In genomic region chr19:49107625-49108459, GRCh38 we compare ENCODE assay signal across 16 cellular contexts. TPM values are rescaled to one million over a fixed set of nuclear protein-coding genes. Genes with fewer than 3 reads are reported as not detected.
DNase-seq lines count a peak whose midpoint lies in the region; ATAC-seq and TF ChIP-seq lines count a peak whose summit lies in the region.
"Had no signal": no experiment of that assay in that cellular context is flagged by ENCODE, and none has a peak within 500 bp of the region (broad histone marks: within the 10 kb centered on the region; RNA-seq: fewer than 3 reads in every experiment).

No MANE protein-coding gene starts in this region.

- no peak overlapping the region for H4K91ac ChIP-seq in IMR-90 (ENCODE audit: insufficient read depth, low read depth, low read length)

- no peak for ATAC-seq in IMR-90 (ENCODE audit: low read depth)
- no peak for ATAC-seq in stimulated activated naive B cell treated with anti-CD40 and anti-IgM and Interleukin-4, amounts not matched to agents 10 μg/mL and 1 μg/mL and 100 μg/mL, for 72 hours (replicated peaks)

- H3K36me3 ChIP-seq in cardiac muscle cell (peaks cover 35% of the 10 kb centered on the region), left ventricle myocardium inferior (peaks cover 63% of the 10 kb centered on the region), IMR-90 (ENCODE audit: control insufficient read depth, insufficient read depth, low read length) (peaks cover 61% of the 10 kb centered on the region), mammary epithelial cell (ENCODE audit: insufficient read depth, low read length) (peaks cover 17% of the 10 kb centered on the region)

- no peak overlapping the region for H2AK5ac ChIP-seq in IMR-90 (ENCODE audit: low read depth, low read length)

- H3K14ac ChIP-seq in IMR-90 (replicated peaks; ENCODE audit: low read depth, low read length): no peak overlapping the region

- no peak overlapping the region for H3K23ac ChIP-seq in IMR-90 (ENCODE audit: low read depth, low read length)

- no peak overlapping the region for H2AK9ac ChIP-seq in IMR-90 (replicated peaks; ENCODE audit: low read depth, low read length, poor library complexity)

- H2BK15ac ChIP-seq in IMR-90 (ENCODE audit: low read depth, low read length): no peak overlapping the region

- H3K4me3 ChIP-seq in cardiac muscle cell: no peak overlapping the region
- no peak overlapping the region for H3K4me3 ChIP-seq in left ventricle myocardium inferior
- H3K4me3 ChIP-seq in IMR-90 (ENCODE audit: insufficient read depth, low read depth, low read length): no peak overlapping the region
- no peak overlapping the region for H3K4me3 ChIP-seq in mammary epithelial cell (replicated peaks in 1 of 3; ENCODE audit: insufficient read depth in 1 of 3, low read depth in 2 of 3, low read length in 3 of 3)

- H3K27ac ChIP-seq in cardiac muscle cell: peak overlapping the region; percentile 83
- no peak overlapping the region for H3K27ac ChIP-seq in left ventricle myocardium inferior (replicated peaks)
- no peak overlapping the region for H3K27ac ChIP-seq in IMR-90 (ENCODE audit: insufficient read depth, low read length)
- H3K27ac ChIP-seq in mammary epithelial cell (ENCODE audit: insufficient read depth, low read depth, low read length): no peak overlapping the region

- H3K18ac ChIP-seq in IMR-90 (ENCODE audit: low read depth, low read length): no peak overlapping the region

- in situ Hi-C loops in IMR-90 (cut with MboI; ENCODE audit: low sequenced_read_pairs) (no loop called here), mammary epithelial cell (cut with MboI; ENCODE audit: low sequenced_read_pairs in 2 of 2) (no loop called here)

- peaks cover 38% of the 10 kb centered on the region for H4K20me1 ChIP-seq in IMR-90 (ENCODE audit: insufficient read depth, low read length)
- peaks cover 3% of the 10 kb centered on the region for H4K20me1 ChIP-seq in mammary epithelial cell (ENCODE audit: insufficient read depth, low read length)

- no peak overlapping the region for H4K8ac ChIP-seq in IMR-90 (ENCODE audit: low read depth in 2 of 2, low read length in 2 of 2)

- H3K9ac ChIP-seq in IMR-90 (ENCODE audit: low read depth, low read length): no peak overlapping the region
- no peak overlapping the region for H3K9ac ChIP-seq in mammary epithelial cell (ENCODE audit: insufficient read depth, low read length)

- H2BK5ac ChIP-seq in IMR-90 (ENCODE audit: low read depth, low read length, poor library complexity, severe bottlenecking): no peak overlapping the region

- H3K4ac ChIP-seq in IMR-90 (ENCODE audit: low read depth, low read length): no peak overlapping the region

- H2BK120ac ChIP-seq in IMR-90 (ENCODE audit: low read depth, low read length): no peak overlapping the region

- no peak for TF ChIP-seq POLR2A in IMR-90 (IDR thresholded peaks at IDR 0.05; ENCODE audit: low read depth, low read length)

- TSS peak; percentile 54 for BruUV-seq in IMR-90 (replicated peaks; lab: Mats Ljungman, UMichigan)
- TSS peak; percentile 51 for BruUV-seq in mammary epithelial cell (replicated peaks; lab: Mats Ljungman, UMichigan)

- no peak overlapping the region for H2BK20ac ChIP-seq in IMR-90 (ENCODE audit: low read depth, low read length)

- H3K9me3 ChIP-seq in cardiac muscle cell (ENCODE audit: low read depth) (no peaks in the 10 kb centered on the region), left ventricle myocardium inferior (replicated peaks) (no peaks in the 10 kb centered on the region), IMR-90 (ENCODE audit: control insufficient read depth, insufficient read depth, low read length) (no peaks in the 10 kb centered on the region), mammary epithelial cell (replicated peaks; ENCODE audit: insufficient read depth, low read length) (no peaks in the 10 kb centered on the region)

- H3K4me2 ChIP-seq in IMR-90 (ENCODE audit: low read depth, low read length) (no peak overlapping the region), mammary epithelial cell (ENCODE audit: insufficient read depth, low read depth, low read length) (no peak overlapping the region)

- no peak overlapping the region for H3K4me3 Mint-ChIP-seq in stimulated activated naive B cell treated with anti-CD40 and anti-IgM and Interleukin-4, amounts not matched to agents 10 μg/mL and 1 μg/mL and 100 μg/mL, for 72 hours
- no peak overlapping the region for H3K4me3 Mint-ChIP-seq in osteocyte (ENCODE audit: unreplicated experiment)
- H3K4me3 Mint-ChIP-seq: CD4-positive, alpha-beta T cell; HFFc6 had no signal

- H2AFZ ChIP-seq in IMR-90 (replicated peaks; ENCODE audit: low read length, poor library complexity) (no peak overlapping the region), mammary epithelial cell (ENCODE audit: low read depth, low read length) (no peak overlapping the region)

- no peak overlapping the region for H4K5ac ChIP-seq in IMR-90 (ENCODE audit: low read depth, low read length)

- H3K56ac ChIP-seq in IMR-90 (ENCODE audit: extremely low read depth, insufficient read depth, low read length): no peak overlapping the region

- H3K27me3 Mint-ChIP-seq in stimulated activated naive B cell treated with anti-CD40 and anti-IgM and Interleukin-4, amounts not matched to agents 10 μg/mL and 1 μg/mL and 100 μg/mL, for 72 hours: no peaks in the 10 kb centered on the region
- no peaks in the 10 kb centered on the region for H3K27me3 Mint-ChIP-seq in osteocyte (ENCODE audit: unreplicated experiment)
- H3K27me3 Mint-ChIP-seq: CD4-positive, alpha-beta T cell had no signal

- POLR2A ChIA-PET in IMR-90 (lab: Charles Lee; ENCODE audit: unreplicated experiment): no interaction called here

- peaks cover 36% of the 10 kb centered on the region for H3K4me1 ChIP-seq in cardiac muscle cell (ENCODE audit: low read depth)
- H3K4me1 ChIP-seq in left ventricle myocardium inferior: peaks cover 19% of the 10 kb centered on the region
- H3K4me1 ChIP-seq in IMR-90 (ENCODE audit: control insufficient read depth, insufficient read depth, low read length): no peaks in the 10 kb centered on the region
- H3K4me1 ChIP-seq in mammary epithelial cell (ENCODE audit: insufficient read depth, low read length): no peaks in the 10 kb centered on the region

- TF ChIP-seq RAD21 in IMR-90 (IDR thresholded peaks at IDR 0.05; ENCODE audit: low read length): no peak

- peaks cover 44 to 50% of the 10 kb centered on the region in 2 donors for H3K36me3 Mint-ChIP-seq in stimulated activated naive B cell treated with anti-CD40 and anti-IgM and Interleukin-4, amounts not matched to agents 10 μg/mL and 1 μg/mL and 100 μg/mL, for 72 hours
- peaks cover 32% of the 10 kb centered on the region for H3K36me3 Mint-ChIP-seq in osteocyte (ENCODE audit: unreplicated experiment)

- DNase-seq in cardiac muscle cell (ENCODE audit: low read depth in 1 of 2, low spot score in 1 of 2): no peak
- no peak for DNase-seq in left ventricle myocardium inferior
- DNase-seq in IMR-90: no peak
- no peak for DNase-seq in mammary epithelial cell
- DNase-seq in stimulated activated naive B cell treated with anti-CD40 and anti-IgM and Interleukin-4, amounts not matched to agents 10 μg/mL and 1 μg/mL and 100 μg/mL, for 72 hours: no peak
- no peak for DNase-seq in NCI-H2196 treated with DMSO at 0.1 percent for 48 hours (lab: John Stamatoyannopoulos, UW; ENCODE audit: unreplicated experiment)
- no peak for DNase-seq in osteocyte (ENCODE audit: extremely low spot score, unreplicated experiment)
- DNase-seq: CD4-positive, alpha-beta T cell; DMS79 treated with DMSO at 0.1 percent for 48 hours; GDM1; GOT3; HFFc6; NCI-H1436 treated with DMSO at 0.1 percent for 48 hours; NCI-H2081; NCI-H2227 treated with DMSO at 0.1 percent for 48 hours; NCI-H526 had no signal

- H3K9me1 ChIP-seq in IMR-90 (ENCODE audit: insufficient read depth, low read length): peaks cover 5% of the 10 kb centered on the region; the same call in 1 of the 2 replicates

- 97% methylated on average over 48 of the region's 93 CpGs; no CpG with 5 or more reads in 1 of the 2 experiments for WGBS in IMR-90 (ENCODE audit: extremely low coverage in 2 of 2, insufficient read length in 1 of 2), 2 experiments
- WGBS in mammary epithelial cell (ENCODE audit: low coverage, missing lambda C conversion rate): 100% methylated on average over 4 of the region's 93 CpGs

- H3K9me3 Mint-ChIP-seq in stimulated activated naive B cell treated with anti-CD40 and anti-IgM and Interleukin-4, amounts not matched to agents 10 μg/mL and 1 μg/mL and 100 μg/mL, for 72 hours: no peaks in the 10 kb centered on the region
- no peaks in the 10 kb centered on the region for H3K9me3 Mint-ChIP-seq in osteocyte (ENCODE audit: unreplicated experiment)
- H3K9me3 Mint-ChIP-seq: CD4-positive, alpha-beta T cell; HFFc6 had no signal

- CTCF ChIA-PET in IMR-90 (lab: Yijun Ruan, JAX) (no interaction called here), mammary epithelial cell (lab: Charles Lee; ENCODE audit: low non-redundant PET) (no interaction called here)

- no peaks in the 10 kb centered on the region for H3K27me3 ChIP-seq in cardiac muscle cell
- no peaks in the 10 kb centered on the region for H3K27me3 ChIP-seq in left ventricle myocardium inferior (ENCODE audit: low read depth)
- H3K27me3 ChIP-seq in IMR-90 (ENCODE audit: control insufficient read depth, insufficient read depth, low read length): no peaks in the 10 kb centered on the region
- no peaks in the 10 kb centered on the region for H3K27me3 ChIP-seq in mammary epithelial cell (ENCODE audit: insufficient read depth, low read length)

- TF ChIP-seq CTCF in cardiac muscle cell (IDR thresholded peaks at IDR 0.05; ENCODE audit: low read depth, low read length) (no peak), left ventricle myocardium inferior (IDR thresholded peaks at IDR 0.05; ENCODE audit: borderline replicate concordance) (no peak), IMR-90 (conservative IDR thresholded peaks at IDR 0.05; ENCODE audit: low read depth, low read length) (no peak), mammary epithelial cell (conservative IDR thresholded peaks at IDR 0.05 in 1 of 2, IDR thresholded peaks at IDR 0.05 in 1 of 2; ENCODE audit: extremely low read depth in 1 of 2, insufficient read depth in 1 of 2, low read depth in 1 of 2, low read length in 2 of 2) (no peak), osteocyte (IDR thresholded peaks at IDR 0.05) (no peak)

- peaks cover 8 to 49% of the 10 kb centered on the region in 2 experiments; a peak in 3 of 4 replicates for H3K79me1 ChIP-seq in IMR-90 (ENCODE audit: low read depth in 1 of 2, low read length in 2 of 2)

- H3K27ac Mint-ChIP-seq in stimulated activated naive B cell treated with anti-CD40 and anti-IgM and Interleukin-4, amounts not matched to agents 10 μg/mL and 1 μg/mL and 100 μg/mL, for 72 hours: peak overlapping the region; percentile 53
- H3K27ac Mint-ChIP-seq in osteocyte (ENCODE audit: unreplicated experiment): no peak overlapping the region

- dilution Hi-C loops in IMR-90 (cut with HindIII; ENCODE audit: low sequenced_read_pairs, unreplicated experiment) (no loop called here), mammary epithelial cell (cut with HindIII; ENCODE audit: low sequenced_read_pairs) (no loop called here)

- intact Hi-C loops in left ventricle myocardium inferior (cut with micrococcal nuclease): no loop called here
- intact Hi-C loops in IMR-90 (cut with micrococcal nuclease): no loop called here
- intact Hi-C loops in mammary epithelial cell (cut with micrococcal nuclease): no loop called here

- H3K79me2 ChIP-seq in mammary epithelial cell (ENCODE audit: insufficient read depth, low read length): peaks cover 22% of the 10 kb centered on the region

- peaks cover 19 to 25% of the 10 kb centered on the region in 2 donors for H3K4me1 Mint-ChIP-seq in stimulated activated naive B cell treated with anti-CD40 and anti-IgM and Interleukin-4, amounts not matched to agents 10 μg/mL and 1 μg/mL and 100 μg/mL, for 72 hours
- peaks cover 3% of the 10 kb centered on the region for H3K4me1 Mint-ChIP-seq in osteocyte (ENCODE audit: unreplicated experiment)

RNA-seq across cellular contexts. Expression of gene LIN7B, which starts 6.3 kb away (rescaled TPM):
- total RNA-seq in cardiac muscle cell (20.0 and 24.5 TPM in 2 replicates), left ventricle myocardium inferior (23.4 TPM), IMR-90 (2012; rRNA removed) (2.8 and 3.8 TPM in 2 replicates), mammary epithelial cell (1 to 10 TPM; 3.6 to 3.8 TPM), osteocyte (7.9 and 9.9 TPM in 2 replicates)
- polyA plus RNA-seq in cardiac muscle cell (34.6 and 37.8 TPM in 2 replicates), IMR-90 (2012; rRNA removed) (8.0 and 9.9 TPM in 2 replicates), mammary epithelial cell (1.5 TPM)
- polyA plus RNA-seq in IMR-90 (2012; cell fraction: cytosol; rRNA removed): 13.4 and 19.1 TPM in 2 replicates
- 14.2 and 30.4 TPM in 2 replicates for polyA plus RNA-seq in IMR-90 (2012; cell fraction: nucleus; rRNA removed; ENCODE audit: low replicate concordance)
- polyA minus RNA-seq in mammary epithelial cell: not detected

RNA-seq across cellular contexts. Expression of gene C19orf73, which starts 11.1 kb away (rescaled TPM):
- total RNA-seq in cardiac muscle cell (2.1 and 12.5 TPM in 2 replicates), left ventricle myocardium inferior (1.6 TPM), IMR-90 (2012; rRNA removed) (0.28 TPM in 1 of 2 replicates, not detected in the other), mammary epithelial cell (1 to 10 TPM in 1 of 2 donors, under 1 TPM in 1; 0.67 to 2.0 TPM), osteocyte (1.8 and 3.4 TPM in 2 replicates)
- polyA plus RNA-seq in cardiac muscle cell (3.7 and 9.6 TPM in 2 replicates), IMR-90 (2012; rRNA removed) (1.2 and 2.0 TPM in 2 replicates), mammary epithelial cell (0.84 TPM)
- 2.3 TPM in 2 replicates for polyA plus RNA-seq in IMR-90 (2012; cell fraction: cytosol; rRNA removed)
- 0.85 and 0.98 TPM in 2 replicates for polyA plus RNA-seq in IMR-90 (2012; cell fraction: nucleus; rRNA removed; ENCODE audit: low replicate concordance)
- polyA minus RNA-seq in mammary epithelial cell: not detected

RNA-seq across cellular contexts. Expression of gene PPFIA3, which starts 11.5 kb away (rescaled TPM):
- 27.3 and 30.4 TPM in 2 replicates for total RNA-seq in cardiac muscle cell
- polyA plus RNA-seq in cardiac muscle cell: 29.3 and 32.5 TPM in 2 replicates
- 5.7 TPM for total RNA-seq in left ventricle myocardium inferior
- 0.83 and 0.90 TPM in 2 replicates for total RNA-seq in IMR-90 (2012; rRNA removed)
- polyA plus RNA-seq in IMR-90 (2012; rRNA removed): 1.9 and 2.4 TPM in 2 replicates
- 1.5 and 2.9 TPM in 2 replicates for polyA plus RNA-seq in IMR-90 (2012; cell fraction: cytosol; rRNA removed)
- 5.7 and 7.5 TPM in 2 replicates for polyA plus RNA-seq in IMR-90 (2012; cell fraction: nucleus; rRNA removed; ENCODE audit: low replicate concordance)
- 1 to 10 TPM; 1.0 to 5.4 TPM for total RNA-seq in mammary epithelial cell
- polyA plus RNA-seq in mammary epithelial cell: 2.4 TPM
- not detected for polyA minus RNA-seq in mammary epithelial cell
- total RNA-seq in osteocyte: 6.6 and 9.5 TPM in 2 replicates

RNA-seq across cellular contexts. Expression of gene SNRNP70, which starts 22.6 kb away (rescaled TPM):
- total RNA-seq in cardiac muscle cell (396 and 598 TPM in 2 replicates), left ventricle myocardium inferior (115 TPM), IMR-90 (2012; rRNA removed) (72.8 and 81.4 TPM in 2 replicates), mammary epithelial cell (100 to 1,000 TPM in 1 of 2 donors, 10 to 100 TPM in 1; 98.5 to 183 TPM), osteocyte (277 and 286 TPM in 2 replicates)
- polyA plus RNA-seq in cardiac muscle cell (470 and 492 TPM in 2 replicates), IMR-90 (2012; rRNA removed) (200 and 344 TPM in 2 replicates), mammary epithelial cell (106 TPM)
- polyA plus RNA-seq in IMR-90 (2012; cell fraction: cytosol; rRNA removed): 133 and 172 TPM in 2 replicates
- 1,852 and 3,219 TPM in 2 replicates for polyA plus RNA-seq in IMR-90 (2012; cell fraction: nucleus; rRNA removed; ENCODE audit: low replicate concordance)
- polyA minus RNA-seq in mammary epithelial cell: 59.4 TPM

RNA-seq across cellular contexts. Expression of gene KCNA7, which starts 35.3 kb away (rescaled TPM):
- total RNA-seq in cardiac muscle cell (1.1 and 2.3 TPM in 2 replicates), left ventricle myocardium inferior (0.66 TPM), IMR-90 (2012; rRNA removed) (not detected in 2 replicates), mammary epithelial cell (under 1 TPM in 1 of 2 donors, not detected in 1; 0.09 TPM), osteocyte (not detected in 2 replicates)
- polyA plus RNA-seq in cardiac muscle cell (1.3 and 1.6 TPM in 2 replicates), IMR-90 (2012; rRNA removed) (0.02 TPM in 1 of 2 replicates, not detected in the other), mammary epithelial cell (not detected)
- not detected in 2 replicates for polyA plus RNA-seq in IMR-90 (2012; cell fraction: cytosol; rRNA removed)
- not detected in 2 replicates for polyA plus RNA-seq in IMR-90 (2012; cell fraction: nucleus; rRNA removed; ENCODE audit: low replicate concordance)
- not detected for polyA minus RNA-seq in mammary epithelial cell
- total RNA-seq: CD4-positive, alpha-beta T cell; HFFc6 had no signal
